In genomic region chr5:36073595-36074216, GRCh38 we compare ENCODE assay signal across 1 cellular context.
TF ChIP-seq lines count a peak whose summit lies in the region.

No MANE protein-coding gene starts in this region.

TF ChIP-seq in HepG2, 621 proteins besides CTCF, POLR2A, EP300 and RAD21 (continued from another document):
- TF ChIP-seq IRF9 (CRISPR knock-in tag; IDR thresholded peaks at IDR 0.05; ENCODE audit: borderline replicate concordance) (no peak), LCORL (IDR thresholded peaks at IDR 0.05) (no peak), LCORL (CRISPR knock-in tag; IDR thresholded peaks at IDR 0.05) (no peak), FOXM1 (CRISPR knock-in tag; IDR thresholded peaks at IDR 0.05) (no peak), ZBTB7A (CRISPR knock-in tag; IDR thresholded peaks at IDR 0.05) (no peak)
